In the genomic region with DNA sequence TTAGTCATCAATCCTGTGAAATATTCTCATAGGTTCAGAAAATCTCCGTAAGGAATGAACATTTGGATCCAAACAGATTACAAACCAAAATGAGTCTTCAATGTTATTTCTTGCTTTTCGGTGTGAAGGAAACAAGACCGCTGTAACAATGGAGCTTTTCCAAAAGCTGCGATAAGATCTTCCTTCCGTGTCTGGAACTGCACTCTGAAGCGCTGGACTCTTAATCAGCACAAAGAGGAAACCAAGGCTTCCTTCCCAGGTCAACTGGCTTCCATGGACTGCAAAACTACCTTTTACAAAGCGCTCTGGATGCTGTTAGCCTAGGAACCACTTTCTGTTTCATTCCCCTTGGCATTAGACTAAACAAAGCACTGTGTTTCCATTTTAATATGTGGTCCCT, we compare ENCODE assay signal across 21 cellular contexts.
A peak's percentile ranks its signal among the peaks of the same experiment; 100 is the strongest.
DNase-seq lines count a peak whose midpoint lies in the region; TF ChIP-seq lines count a peak whose summit lies in the region.
"Had no signal": no experiment of that assay in that cellular context is flagged by ENCODE, and none has a peak within 500 bp of the region (broad histone marks: within the 10 kb centered on the region; RNA-seq: fewer than 3 reads in every experiment).

No MANE protein-coding gene starts in this region.

- H3K36me3 ChIP-seq in HAP-1 (replicated peaks) = no peaks in the 10 kb centered on the region
- H3K36me3 ChIP-seq: uterus had no signal

- no peak overlapping the region for H3K4me3 ChIP-seq in AG10803 (ENCODE audit: low read length)
- H3K4me3 ChIP-seq in HAP-1 = no peak overlapping the region
- H3K4me3 ChIP-seq in fibroblast of pulmonary artery (replicated peaks; ENCODE audit: low read depth, low read length) = peak overlapping the region; percentile 28
- H3K4me3 ChIP-seq: dorsolateral prefrontal cortex, uterus had no signal

- TF ChIP-seq CTCF in AG10803 (conservative IDR thresholded peaks at IDR 0.05; ENCODE audit: low read length) = no peak
- no peak for TF ChIP-seq CTCF in fibroblast of pulmonary artery (IDR thresholded peaks at IDR 0.05; ENCODE audit: low read length, missing control alignments)

- peak; percentile 51 for DNase-seq in AG10803 (ENCODE audit: low read depth)
- peak; percentile 22 to 26 for DNase-seq in HAP-1 (ENCODE audit: low spot score in 2 of 2)
- peak; percentile 63 for DNase-seq in fibroblast of pulmonary artery (ENCODE audit: low read depth)
- peak; percentile 54 to 99 for DNase-seq in lung microvascular endothelial cell (ENCODE audit: low read depth in 2 of 2)
- no peak for DNase-seq in UCSD-AML1 (lab: John Stamatoyannopoulos, UW; ENCODE audit: unreplicated experiment)
- no peak for DNase-seq in OCI-M1 (lab: John Stamatoyannopoulos, UW)
- DNase-seq in KG1 (lab: John Stamatoyannopoulos, UW) = no peak
- no peak for DNase-seq in central memory CD4-positive, alpha-beta T cell
- DNase-seq: activated CD4-positive, alpha-beta T cell treated with anti-CD3 and anti-CD28 coated beads for 1 hour; activated naive CD4-positive, alpha-beta T cell treated with Interleukin-2 at 50 U/mL for 16 hours; activated T-cell treated with anti-CD3 and anti-CD28 coated beads, Interleukin-2, amount 50 U/mL, for 4 hours; CD4-positive, CD25-positive, alpha-beta regulatory T cell; dorsolateral prefrontal cortex; foreskin melanocyte; GDM1; kidney glomerular epithelial cell; midbrain; NCI-H187; NCI-H69; stimulated activated CD4-positive, alpha-beta T cell treated with anti-CD3 and anti-CD28 coated beads, Interleukin-1b, Interleukin-23, amount 100 ng/mL, for 48 hours had no signal

- in situ Hi-C loops in HAP-1 (cut with MboI; ENCODE audit: low sequenced_read_pairs) = no loop called here

- H3K27me3 ChIP-seq in HAP-1 (ENCODE audit: low read depth) = no peaks in the 10 kb centered on the region
- H3K27me3 ChIP-seq: dorsolateral prefrontal cortex, uterus had no signal

- H3K9me3 ChIP-seq in HAP-1 = no peaks in the 10 kb centered on the region
- H3K9me3 ChIP-seq: uterus had no signal

- H3K4me1 ChIP-seq in HAP-1 = peaks cover 4% of the 10 kb centered on the region

Comparison
In these comparisons a context has a peak if more than half of its experiments do, and no peak if none do; other contexts are left out.
1. DNase-seq: peak in AG10803 (single experiment), HAP-1 (2 of 2), fibroblast of pulmonary artery (single experiment) and lung microvascular endothelial cell (2 of 2); none in UCSD-AML1 (single experiment), OCI-M1 (single experiment), KG1 (single experiment) and central memory CD4-positive, alpha-beta T cell (single experiment).